ENCODE assay signal across 7 cellular contexts in genomic region chr13:60334310-60334709, GRCh38.
"Had no signal": no experiment of that assay in that cellular context is flagged by ENCODE, and none has a peak within 500 bp of the region (broad histone marks: within the 10 kb centered on the region; RNA-seq: fewer than 3 reads in every experiment).

No MANE protein-coding gene starts in this region.

- H3K9me3 ChIP-seq: HAP-1 had no signal

- H3K4me1 ChIP-seq: HAP-1 had no signal

- H3K4me3 ChIP-seq: GM23248, HAP-1, K562 had no signal

- H3K9ac ChIP-seq: GM23248 had no signal

- H3K27ac ChIP-seq: GM23248 had no signal

- H2AFZ ChIP-seq: GM23248 had no signal

- DNase-seq: GM23248, GOT3, H7, IMR-90 had no signal

- ATAC-seq: HCT116, K562 had no signal

- H3K36me3 ChIP-seq: HAP-1 had no signal
